ENCODE assay signal across 25 cellular contexts in the genomic region with DNA sequence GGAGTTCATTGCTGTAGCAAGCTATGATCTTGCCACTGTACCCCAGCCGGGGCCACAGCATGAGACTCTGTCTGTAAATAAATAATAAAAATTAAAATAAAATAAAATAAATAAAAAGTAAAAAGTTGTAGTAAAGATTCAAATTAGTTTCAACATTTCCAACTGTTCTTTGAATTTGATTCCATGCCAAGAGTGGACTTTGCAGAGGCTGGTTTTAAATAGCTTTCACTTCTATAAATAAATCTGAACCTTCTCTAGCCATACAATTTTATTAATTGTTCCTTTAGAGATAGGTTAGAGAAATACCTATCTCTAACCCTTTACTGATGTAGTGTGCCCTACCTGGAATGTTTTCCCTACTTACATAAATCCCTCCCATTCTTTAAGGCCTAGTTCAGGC.
DNase-seq lines count a peak whose midpoint lies in the region; ATAC-seq and TF ChIP-seq lines count a peak whose summit lies in the region.
"Had no signal": no experiment of that assay in that cellular context is flagged by ENCODE, and none has a peak within 500 bp of the region (broad histone marks: within the 10 kb centered on the region; RNA-seq: fewer than 3 reads in every experiment).

No MANE protein-coding gene starts in this region.

- ATAC-seq in Panc1 (no peak), GM21786 (IDR thresholded peaks at IDR 0.05; ENCODE audit: unreplicated experiment) (no peak)
- ATAC-seq: GM23338 had no signal

- in situ Hi-C loops in Panc1 (cut with HindIII; ENCODE audit: low pct_unique_long_range_greater_than_20kb, low sequenced_read_pairs), result no loop called here

- TF ChIP-seq CTCF in Panc1 (IDR thresholded peaks at IDR 0.05) (no peak), fibroblast of mammary gland (conservative IDR thresholded peaks at IDR 0.05; ENCODE audit: control insufficient read depth, insufficient read depth, low read depth, low read length) (no peak), tibial artery (IDR thresholded peaks at IDR 0.05) (no peak)

- H3K4me1 ChIP-seq in Panc1 (ENCODE audit: control insufficient read depth, insufficient read depth, low read length) (no peaks in the 10 kb centered on the region), tibial artery (peaks cover 0 to 56% (median 18%) of the 10 kb centered on the region in 4 donors)
- H3K4me1 ChIP-seq: BE2C had no signal

- intact Hi-C loops in Panc1 (cut with micrococcal nuclease; ENCODE audit: unreplicated experiment), result no loop called here
- intact Hi-C loops in tibial artery (cut with DNase I; ENCODE audit: low total_unique reads), result no loop called here

- H3K27ac ChIP-seq in Panc1 (ENCODE audit: low read length) (peak overlapping the region; percentile 51; the same call in 1 of the 2 replicates), tibial artery (peak overlapping the region; percentile 61 to 72)
- H3K27ac ChIP-seq: HL-60, RWPE1, SK-N-MC had no signal

- DNase-seq in Panc1 (ENCODE audit: low read depth, low spot score) (no peak), fibroblast of mammary gland (ENCODE audit: low read depth) (peak; percentile 31), myocyte (ENCODE audit: low read depth) (peak; percentile 1), tibial artery (no peak), DMS153 treated with DMSO at 0.1 percent for 48 hours (lab: John Stamatoyannopoulos, UW; ENCODE audit: unreplicated experiment) (no peak), occipital lobe (lab: John Stamatoyannopoulos, UW) (no peak), DMS53 treated with DMSO at 0.1 percent for 48 hours (lab: John Stamatoyannopoulos, UW; ENCODE audit: unreplicated experiment) (no peak)
- DNase-seq: BE2C; CD8-positive, alpha-beta memory T cell; DMS 273 treated with DMSO at 0.1 percent for 48 hours; DND-41; H9; NCI-H1048; NCI-H1417; NCI-H1694 treated with DMSO at 0.1 percent for 48 hours; NCI-H2081; NCI-H2227 treated with DMSO at 0.1 percent for 48 hours; NCI-H510A; NCI-H69; SHP77 treated with DMSO at 0.1 percent for 48 hours had no signal

- CTCF ChIA-PET in Panc1 (lab: Charles Lee), result no interaction called here

- no TSS peak for BruUV-seq in Panc1 (replicated peaks; lab: Mats Ljungman, UMichigan)

- no peak overlapping the region for H3K4me3 ChIP-seq in Panc1 (ENCODE audit: low read depth in 2 of 2, low read length in 2 of 2)
- no peak overlapping the region for H3K4me3 ChIP-seq in fibroblast of mammary gland (ENCODE audit: control insufficient read depth, low read depth, low read length)
- no peak overlapping the region for H3K4me3 ChIP-seq in tibial artery
- H3K4me3 ChIP-seq: GM23338, SK-N-MC had no signal

- H3K36me3 ChIP-seq in Panc1 (ENCODE audit: control insufficient read depth, insufficient read depth, low read length) (no peaks in the 10 kb centered on the region), tibial artery (no peaks in the 10 kb centered on the region)
- H3K36me3 ChIP-seq: BE2C had no signal

- H3K27me3 ChIP-seq in Panc1 (ENCODE audit: control insufficient read depth, insufficient read depth, low read length), result no peaks in the 10 kb centered on the region
- H3K27me3 ChIP-seq in tibial artery, result no peaks in the 10 kb centered on the region
- H3K27me3 ChIP-seq: BE2C had no signal

- H3K9me3 ChIP-seq in Panc1 (ENCODE audit: control insufficient read depth, insufficient read depth, low read depth, low read length) (no peaks in the 10 kb centered on the region), tibial artery (no peaks in the 10 kb centered on the region)
- H3K9me3 ChIP-seq: BE2C had no signal

- POLR2A ChIA-PET in Panc1 (lab: Charles Lee), result no interaction called here

Comparison
In these comparisons a context has a peak if more than half of its experiments do, and no peak if none do; other contexts are left out.
1. DNase-seq: peak in fibroblast of mammary gland (single experiment) and myocyte (single experiment); none in Panc1 (single experiment), tibial artery (0 of 2), DMS153 treated with DMSO at 0.1 percent for 48 hours (single experiment), occipital lobe (single experiment) and DMS53 treated with DMSO at 0.1 percent for 48 hours (single experiment).